ENCODE assay signal across 25 cellular contexts in genomic region chr5:32071351-32071944, GRCh38.
DNase-seq lines count a peak whose midpoint lies in the region; ATAC-seq and TF ChIP-seq lines count a peak whose summit lies in the region.
"Had no signal": no experiment of that assay in that cellular context is flagged by ENCODE, and none has a peak within 500 bp of the region (broad histone marks: within the 10 kb centered on the region; RNA-seq: fewer than 3 reads in every experiment).

No MANE protein-coding gene starts in this region.

- ATAC-seq in sciatic nerve (peak; percentile 43), HG03025 (IDR thresholded peaks at IDR 0.05; ENCODE audit: low FRiP score, unreplicated experiment) (no peak), HG03520 (IDR thresholded peaks at IDR 0.05; ENCODE audit: unreplicated experiment) (no peak)
- ATAC-seq: HCT116 had no signal

- no peak overlapping the region for H3K27ac ChIP-seq in RWPE1
- H3K27ac ChIP-seq: breast epithelium, KMS-11, prostate gland, tibial artery had no signal

- intact Hi-C loops in sciatic nerve (cut with DNase I): loop anchor here (10.0 kb wide), 1 partner anchor 247 kb away; no protein-coding TSS in a partner anchor

- H3K4me3 ChIP-seq in epithelial cell of esophagus (ENCODE audit: low read length): no peak overlapping the region
- H3K4me3 ChIP-seq: breast epithelium, prostate gland, tibial artery had no signal

- DNase-seq in ELR (ENCODE audit: low read depth): peak; percentile 44
- DNase-seq in RWPE1 (ENCODE audit: low spot score): peak; percentile 37
- peak; percentile 57 for DNase-seq in epithelial cell of esophagus (ENCODE audit: low read depth)
- DNase-seq in sciatic nerve (ENCODE audit: low spot score): no peak
- DNase-seq in hypothalamus (lab: John Stamatoyannopoulos, UW): no peak
- DNase-seq: ACHN; activated CD4-positive, alpha-beta T cell treated with anti-CD3 and anti-CD28 coated beads, Interleukin-2, amount 10 ng/mL, durations not matched to agents 7 days and 5 days; activated naive CD4-positive, alpha-beta T cell treated with anti-CD3 and anti-CD28 coated beads, Interleukin-2, amount 10 ng/mL, durations not matched to agents 7 days and 5 days; activated T-cell treated with anti-CD3 and anti-CD28 coated beads, Interleukin-2, amount 50 U/mL, for 48 hours; amniotic stem cell; C1 segment of cervical spinal cord; COR-L47; effector CD8-positive, alpha-beta T cell; foreskin melanocyte; NCI-H1436 treated with DMSO at 0.1 percent for 48 hours; OCI-M1; SIG-M5; T1000; tibial artery had no signal

- CTCF ChIA-PET in RWPE1 (lab: Yijun Ruan, JAX): interaction anchor here (0.9 kb wide), 1 partner anchor 13 kb away, joined by 3 read pairs; no protein-coding TSS in a partner anchor

- POLR2A ChIA-PET in RWPE1 (lab: Yijun Ruan, JAX; ENCODE audit: low non-redundant PET): no interaction called here

- no peak for TF ChIP-seq CTCF in RWPE1 (conservative IDR thresholded peaks at IDR 0.05; ENCODE audit: low read depth)
- TF ChIP-seq CTCF in epithelial cell of esophagus (IDR thresholded peaks at IDR 0.05; ENCODE audit: insufficient read depth, low read depth, low read length, missing control alignments): no peak

Comparison
In these comparisons a context has a peak if more than half of its experiments do, and no peak if none do; other contexts are left out.
1. DNase-seq: peak in ELR (single experiment), RWPE1 (single experiment) and epithelial cell of esophagus (single experiment); none in sciatic nerve (single experiment) and hypothalamus (0 of 51).